Comparison of ENCODE assay signal across 35 cellular contexts in genomic region chr4:94076498-94076897, GRCh38.
A peak's percentile ranks its signal among the peaks of the same experiment; 100 is the strongest.
DNase-seq lines count a peak whose midpoint lies in the region; ATAC-seq, FAIRE-seq and TF ChIP-seq lines count a peak whose summit lies in the region.
"Had no signal": no experiment of that assay in that cellular context is flagged by ENCODE, and none has a peak within 500 bp of the region (broad histone marks: within the 10 kb centered on the region; RNA-seq: fewer than 3 reads in every experiment).

No MANE protein-coding gene starts in this region.

- intact Hi-C loops in K562 (cut with micrococcal nuclease) = loop anchor here (1.0 to 2.0 kb wide), 2 partner anchors 179 to 286 kb away; no protein-coding TSS in a partner anchor

- H3K36me3 Mint-ChIP-seq in naive thymus-derived CD8-positive, alpha-beta T cell = no peaks in the 10 kb centered on the region
- H3K36me3 Mint-ChIP-seq: activated naive CD8-positive, alpha-beta T cell treated with anti-CD3 and anti-CD28 coated beads, Interleukin-2, amount 10 ng/mL, durations not matched to agents 7 days and 5 days; CD8-positive, alpha-beta memory T cell; type B pancreatic cell had no signal

- H3K9ac ChIP-seq in K562 (ENCODE audit: insufficient read depth in 1 of 2, low read depth in 2 of 2, low read length in 2 of 2) = peak overlapping the region in 1 of 2 experiments; percentile 51; a peak in 2 of 4 replicates
- H3K9ac ChIP-seq: parathyroid adenoma had no signal

- H3K4me3 Mint-ChIP-seq in naive thymus-derived CD8-positive, alpha-beta T cell = no peak overlapping the region
- H3K4me3 Mint-ChIP-seq: activated naive CD8-positive, alpha-beta T cell treated with anti-CD3 and anti-CD28 coated beads, Interleukin-2, amount 10 ng/mL, durations not matched to agents 7 days and 5 days; CD8-positive, alpha-beta memory T cell; dendritic cell treated with granulocyte-macrophage colony-stimulating factor and Interleukin-4, amounts not matched to agents 40 ng/mL and 50 ng/mL, for 4 days; endodermal cell; neural crest cell; type B pancreatic cell had no signal

- no peaks in the 10 kb centered on the region for H3K9me1 ChIP-seq in K562 (ENCODE audit: control insufficient read depth, insufficient read depth, low read length)

- peaks cover 0 to 9% (median 0%) of the 10 kb centered on the region in 5 donors for H3K27me3 Mint-ChIP-seq in naive thymus-derived CD8-positive, alpha-beta T cell
- H3K27me3 Mint-ChIP-seq: activated naive CD8-positive, alpha-beta T cell treated with anti-CD3 and anti-CD28 coated beads, Interleukin-2, amount 10 ng/mL, durations not matched to agents 7 days and 5 days; CD8-positive, alpha-beta memory T cell; dendritic cell treated with granulocyte-macrophage colony-stimulating factor and Interleukin-4, amounts not matched to agents 40 ng/mL and 50 ng/mL, for 4 days; type B pancreatic cell had no signal

- no peaks in the 10 kb centered on the region for H4K20me1 ChIP-seq in K562 (replicated peaks; ENCODE audit: control insufficient read depth, insufficient read depth, low read length)

- H3K36me3 ChIP-seq in BE2C (no peaks in the 10 kb centered on the region), K562 (ENCODE audit: control insufficient read depth, insufficient read depth, low read length) (no peaks in the 10 kb centered on the region), suprapubic skin (no peaks in the 10 kb centered on the region)
- H3K36me3 ChIP-seq: esophagus muscularis mucosa, heart right ventricle, right atrium auricular region had no signal

- POLR2A ChIA-PET in K562 (lab: Yijun Ruan, JAX) = no interaction called here
- POLR2A ChIA-PET in naive thymus-derived CD8-positive, alpha-beta T cell (lab: Charles Lee) = no interaction called here

- H3K4me1 Mint-ChIP-seq in naive thymus-derived CD8-positive, alpha-beta T cell = no peaks in the 10 kb centered on the region
- H3K4me1 Mint-ChIP-seq: activated naive CD8-positive, alpha-beta T cell treated with anti-CD3 and anti-CD28 coated beads, Interleukin-2, amount 10 ng/mL, durations not matched to agents 7 days and 5 days; CD8-positive, alpha-beta memory T cell; endodermal cell; neural crest cell had no signal

- no peak for TF ChIP-seq EP300 in K562 (IDR thresholded peaks at IDR 0.05; ENCODE audit: low read length)
- no peak for TF ChIP-seq EP300 in suprapubic skin (IDR thresholded peaks at IDR 0.05)

- no peaks in the 10 kb centered on the region for H3K9me3 ChIP-seq in BE2C
- H3K9me3 ChIP-seq in K562 (replicated peaks; ENCODE audit: control insufficient read depth, insufficient read depth, low read depth, low read length) = no peaks in the 10 kb centered on the region
- no peaks in the 10 kb centered on the region for H3K9me3 ChIP-seq in suprapubic skin

- DNase-seq in BE2C = no peak
- DNase-seq in GM13976 (ENCODE audit: low spot score) = peak; percentile 18
- DNase-seq in K562 (ENCODE audit: extremely low read depth in 1 of 4, low spot score in 3 of 4) = peak in 2 of 4 experiments; percentile 30 to 39
- DNase-seq in suprapubic skin (ENCODE audit: low spot score in 2 of 2) = no peak
- no peak for DNase-seq in HPDE6-E6E7 (ENCODE audit: extremely low spot score)
- no peak for DNase-seq in naive thymus-derived CD8-positive, alpha-beta T cell
- DNase-seq: activated effector memory CD4-positive, alpha-beta T cell treated with anti-CD3 and anti-CD28 coated beads, Interleukin-2, amount 50 U/mL, for 16 hours; activated naive CD8-positive, alpha-beta T cell treated with anti-CD3 and anti-CD28 coated beads, Interleukin-2, amount 10 ng/mL, durations not matched to agents 7 days and 5 days; activated T-cell treated with anti-CD3 and anti-CD28 coated beads for 4 hours; CD8-positive, alpha-beta memory T cell; central memory CD4-positive, alpha-beta T cell; endodermal cell; foreskin keratinocyte; heart right ventricle; Kasumi-1; left cardiac atrium; mammary epithelial cell; MV-4-11; NCI-H1694; NCI-H2171; NCI-H524 treated with DMSO at 0.1 percent for 48 hours; RPMI8226; stimulated activated CD4-positive, alpha-beta T cell treated with anti-CD3 and anti-CD28 coated beads, Interleukin-1b, Interleukin-23, amount 100 ng/mL, for 48 hours; stimulated activated CD8-positive, alpha-beta memory T cell treated with anti-CD3 and anti-CD28 coated beads, Interleukin-4, amount 100 ng/mL, for 48 hours had no signal

- peak; percentile 29 for TF ChIP-seq CTCF in BE2C (IDR thresholded peaks at IDR 0.05; ENCODE audit: low read depth, low read length)
- no peak for TF ChIP-seq CTCF in GM13976 (IDR thresholded peaks at IDR 0.05; ENCODE audit: borderline replicate concordance, control extremely low read depth, extremely low read depth, insufficient read depth, missing control alignments)
- TF ChIP-seq CTCF in K562 (IDR thresholded peaks at IDR 0.05 in 2 of 3, conservative IDR thresholded peaks at IDR 0.05 in 1 of 3; ENCODE audit: insufficient read depth in 2 of 3, low read depth in 1 of 3, low read length in 3 of 3) = peak in 2 of 3 experiments; percentile 32 to 45; a peak in 3 of 6 replicates
- TF ChIP-seq CTCF in suprapubic skin (IDR thresholded peaks at IDR 0.05) = no peak

- peak; percentile 54 for ATAC-seq in HG02852 (IDR thresholded peaks at IDR 0.05; ENCODE audit: unreplicated experiment)
- ATAC-seq in K562 = peak; percentile 83
- no peak for ATAC-seq in HG03432 (IDR thresholded peaks at IDR 0.05; ENCODE audit: unreplicated experiment)
- no peak for ATAC-seq in naive thymus-derived CD8-positive, alpha-beta T cell
- ATAC-seq: foreskin keratinocyte, heart right ventricle, HepG2, left cardiac atrium had no signal

- no TSS peak for BruUV-seq in K562 (replicated peaks; lab: Mats Ljungman, UMichigan)

- peak; percentile 37 for FAIRE-seq in K562 (lab: Jason Lieb, UNC)
- FAIRE-seq: HepG2 had no signal

- peaks cover 0 to 11% (median 0%) of the 10 kb centered on the region in 9 donors for H3K9me3 Mint-ChIP-seq in naive thymus-derived CD8-positive, alpha-beta T cell
- H3K9me3 Mint-ChIP-seq: type B pancreatic cell had no signal

- H3K79me2 ChIP-seq in K562 (ENCODE audit: control insufficient read depth, insufficient read depth, low read length) = peaks cover 14% of the 10 kb centered on the region; the same call in 2 of the 3 replicates
- H3K79me2 ChIP-seq: parathyroid adenoma had no signal

- H3K4me2 ChIP-seq in K562 (ENCODE audit: insufficient read depth, low read length) = peak overlapping the region; percentile 49
- H3K4me2 ChIP-seq: smooth muscle cell had no signal

- H3K4me1 ChIP-seq in BE2C (no peaks in the 10 kb centered on the region), K562 (replicated peaks in 1 of 2; ENCODE audit: control insufficient read depth in 2 of 2, insufficient read depth in 2 of 2, low read length in 2 of 2) (no peaks in the 10 kb centered on the region), suprapubic skin (no peaks in the 10 kb centered on the region)
- H3K4me1 ChIP-seq: esophagus muscularis mucosa, foreskin keratinocyte, heart right ventricle, parathyroid adenoma, right atrium auricular region had no signal

- in situ Hi-C loops in GM13976 (cut with MboI; ENCODE audit: low sequenced_read_pairs, unreplicated experiment) = no loop called here
- in situ Hi-C loops in K562 (cut with MboI) = no loop called here

- H3K27me3 ChIP-seq in BE2C (no peaks in the 10 kb centered on the region), K562 (ENCODE audit: control insufficient read depth in 2 of 2, insufficient read depth in 2 of 2, low read length in 2 of 2) (no peaks in the 10 kb centered on the region), suprapubic skin (no peaks in the 10 kb centered on the region)
- H3K27me3 ChIP-seq: esophagus muscularis mucosa, foreskin keratinocyte, heart right ventricle, right atrium auricular region had no signal

- CTCF ChIA-PET in K562 (lab: Yijun Ruan, JAX; ENCODE audit: low intra/inter-chr PET ratio) = no interaction called here

- peak overlapping the region; percentile 13 for H3K27ac ChIP-seq in K562 (ENCODE audit: extremely low read depth, low read depth, low read length)
- H3K27ac ChIP-seq in suprapubic skin = no peak overlapping the region
- H3K27ac ChIP-seq: esophagus muscularis mucosa, foreskin keratinocyte, heart right ventricle, HL-60, parathyroid adenoma, right atrium auricular region had no signal

- WGBS in K562 (ENCODE audit: insufficient coverage, low coverage, missing lambda C conversion rate) = 0% methylated on average over 1 of the region's 1 CpG
- 53% methylated on average over 1 of the region's 1 CpG for WGBS in suprapubic skin

- H3K27ac Mint-ChIP-seq in naive thymus-derived CD8-positive, alpha-beta T cell = no peak overlapping the region
- H3K27ac Mint-ChIP-seq: activated naive CD8-positive, alpha-beta T cell treated with anti-CD3 and anti-CD28 coated beads, Interleukin-2, amount 10 ng/mL, durations not matched to agents 7 days and 5 days; CD8-positive, alpha-beta memory T cell; dendritic cell treated with granulocyte-macrophage colony-stimulating factor and Interleukin-4, amounts not matched to agents 40 ng/mL and 50 ng/mL, for 4 days; endodermal cell; type B pancreatic cell had no signal

- TF ChIP-seq POLR2A in K562 (conservative IDR thresholded peaks at IDR 0.05) (no peak), suprapubic skin (IDR thresholded peaks at IDR 0.05) (no peak)

- no peak overlapping the region for H3K4me3 ChIP-seq in BE2C (ENCODE audit: low read depth, low read length)
- H3K4me3 ChIP-seq in K562 = peak overlapping the region; percentile 19
- H3K4me3 ChIP-seq in suprapubic skin = no peak overlapping the region
- H3K4me3 ChIP-seq: esophagus muscularis mucosa, heart right ventricle, right atrium auricular region, smooth muscle cell had no signal

- TF ChIP-seq RAD21 in K562 (CRISPR knock-in tag; conservative IDR thresholded peaks at IDR 0.05 in 1 of 2, IDR thresholded peaks at IDR 0.05 in 1 of 2) = peak in 1 of 2 experiments; percentile 39; a peak in 2 of 4 replicates

- peak overlapping the region; percentile 78 for H2AFZ ChIP-seq in K562 (ENCODE audit: low read depth, low read length)
- H2AFZ ChIP-seq: parathyroid adenoma had no signal

TF ChIP-seq in K562, 482 proteins besides CTCF, POLR2A, EP300 and RAD21 (continues in another document):
- TF ChIP-seq CREB3 (tag; conservative IDR thresholded peaks at IDR 0.05; ENCODE audit: low read depth) = no peak
- TF ChIP-seq SIX5 (IDR thresholded peaks at IDR 0.05; ENCODE audit: borderline replicate concordance in 1 of 2, insufficient read depth in 1 of 2, low read depth in 1 of 2, low read length in 2 of 2) = no peak

Comparison
In these comparisons a context has a peak if more than half of its experiments do, and no peak if none do; other contexts are left out.
1. CTCF ChIP-seq: peak in BE2C (single experiment) and K562 (2 of 3); none in GM13976 (single experiment) and suprapubic skin (0 of 2).
2. ATAC-seq: peak in HG02852 (single experiment) and K562 (single experiment); none in HG03432 (single experiment) and naive thymus-derived CD8-positive, alpha-beta T cell (0 of 2).